ENCODE assay signal across 11 cellular contexts in the genomic region with DNA sequence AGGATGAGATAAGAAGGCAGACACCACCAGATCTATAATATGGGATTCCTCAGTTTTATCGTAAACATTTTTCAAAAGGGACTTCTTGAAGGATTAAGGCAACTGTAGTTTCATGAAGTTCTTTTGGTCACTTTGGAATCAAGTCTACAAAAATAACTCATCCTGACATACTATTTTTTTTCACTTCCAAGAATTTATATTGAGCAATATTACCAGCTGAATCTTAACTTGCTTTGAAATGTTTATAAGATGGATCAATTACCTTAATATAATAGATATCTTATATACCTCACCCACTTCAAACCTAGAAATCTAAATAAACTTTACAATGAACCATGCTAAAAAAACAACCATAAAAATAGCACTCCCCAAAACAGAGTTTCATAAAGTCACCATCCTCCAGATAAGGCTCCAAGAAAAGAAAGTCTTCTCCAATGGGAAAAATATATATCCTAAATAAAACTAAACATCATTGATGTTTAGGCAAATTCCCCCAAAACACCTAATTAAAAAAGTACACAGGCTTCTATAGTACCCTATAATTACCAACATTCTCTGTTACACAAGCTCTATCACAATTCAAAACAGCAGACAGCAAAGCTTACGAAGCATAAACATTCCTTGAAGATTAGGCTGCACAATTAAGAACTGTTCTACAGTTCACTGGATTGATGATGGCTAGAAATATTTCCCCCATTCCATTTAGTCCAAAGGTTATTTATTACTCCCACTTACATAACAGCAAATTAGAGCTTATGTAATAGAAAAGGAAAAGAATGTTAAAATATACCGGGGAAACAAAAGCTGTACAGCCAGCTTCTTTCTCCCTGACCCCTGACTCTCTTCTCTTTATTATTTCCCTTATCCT. TPM values are rescaled to one million over a fixed set of nuclear protein-coding genes. Genes with fewer than 3 reads are reported as not detected.
A peak's percentile ranks its signal among the peaks of the same experiment; 100 is the strongest.
DNase-seq lines count a peak whose midpoint lies in the region; ATAC-seq and TF ChIP-seq lines count a peak whose summit lies in the region.
"Had no signal": no experiment of that assay in that cellular context is flagged by ENCODE, and none has a peak within 500 bp of the region (broad histone marks: within the 10 kb centered on the region; RNA-seq: fewer than 3 reads in every experiment).

No MANE protein-coding gene starts in this region.

- peak overlapping the region; percentile 62 for H3K27ac ChIP-seq in left ventricle myocardium inferior (replicated peaks)
- peak overlapping the region; percentile 41 to 68 (median 56) for H3K27ac ChIP-seq in sigmoid colon
- H3K27ac ChIP-seq: C4-2B had no signal

- DNase-seq in Caki2 (ENCODE audit: low read depth) (peak; percentile 45), adipocyte (ENCODE audit: low read depth) (peak; percentile 63), left ventricle myocardium inferior (no peak), sigmoid colon (no peak), DMS153 treated with DMSO at 0.1 percent for 48 hours (lab: John Stamatoyannopoulos, UW; ENCODE audit: unreplicated experiment) (no peak), NCI-H69 (lab: John Stamatoyannopoulos, UW) (no peak), mucosa of gallbladder (ENCODE audit: low spot score) (no peak)
- DNase-seq: immature natural killer cell had no signal

- no peaks in the 10 kb centered on the region for H3K27me3 ChIP-seq in adipocyte (replicated peaks; ENCODE audit: control insufficient read depth, insufficient read depth, low read length)
- H3K27me3 ChIP-seq in left ventricle myocardium inferior (ENCODE audit: low read depth): no peaks in the 10 kb centered on the region
- H3K27me3 ChIP-seq in sigmoid colon: no peaks in the 10 kb centered on the region

- H3K4me3 ChIP-seq in adipocyte (ENCODE audit: low read length) (peak overlapping the region; percentile 52), left ventricle myocardium inferior (peak overlapping the region; percentile 11), sigmoid colon (no peak overlapping the region)

- intact Hi-C loops in left ventricle myocardium inferior (cut with micrococcal nuclease) (no loop called here), sigmoid colon (cut with DNase I) (no loop called here)

- in situ Hi-C loops in Caki2 (cut with HindIII; ENCODE audit: low pct_unique_long_range_greater_than_20kb, low sequenced_read_pairs): no loop called here

- H3K9me3 ChIP-seq in adipocyte (ENCODE audit: control insufficient read depth, low read length) (no peaks in the 10 kb centered on the region), left ventricle myocardium inferior (replicated peaks) (no peaks in the 10 kb centered on the region), sigmoid colon (no peaks in the 10 kb centered on the region)

- TF ChIP-seq EP300 in sigmoid colon (IDR thresholded peaks at IDR 0.05): no peak

- 49 to 62% methylated on average over 3 of the region's 3 CpGs for WGBS in sigmoid colon, 2 donors

- H3K4me1 ChIP-seq in adipocyte (ENCODE audit: control insufficient read depth, insufficient read depth, low read length): peaks cover 39% of the 10 kb centered on the region
- peaks cover 68% of the 10 kb centered on the region for H3K4me1 ChIP-seq in left ventricle myocardium inferior
- peaks cover 0 to 58% (median 52%) of the 10 kb centered on the region in 4 donors for H3K4me1 ChIP-seq in sigmoid colon

- H3K36me3 ChIP-seq in adipocyte (ENCODE audit: control insufficient read depth, insufficient read depth, low read length, severe bottlenecking) (no peaks in the 10 kb centered on the region), left ventricle myocardium inferior (no peaks in the 10 kb centered on the region), sigmoid colon (no peaks in the 10 kb centered on the region)

- no peak for ATAC-seq in HG03039 (IDR thresholded peaks at IDR 0.05; ENCODE audit: unreplicated experiment)
- ATAC-seq: activated T-helper 17 cell treated with anti-CD3 and anti-CD28 coated beads, Interleukin-2, amount 50 U/mL, for 72 hours had no signal

- no peak for TF ChIP-seq POLR2A in sigmoid colon (IDR thresholded peaks at IDR 0.05)

- TF ChIP-seq CTCF in left ventricle myocardium inferior (IDR thresholded peaks at IDR 0.05; ENCODE audit: borderline replicate concordance) (no peak), sigmoid colon (IDR thresholded peaks at IDR 0.05) (no peak)

- H3K9ac ChIP-seq in adipocyte (ENCODE audit: low read length): peak overlapping the region; percentile 52

RNA-seq across cellular contexts. Expression of a gene that starts 49.6 kb away (rescaled TPM):
- total RNA-seq in Caki2 (2014; rRNA removed; shearing (Covaris generic); ENCODE audit: low replicate concordance): 8.0 and 16.2 TPM in 2 replicates
- total RNA-seq in left ventricle myocardium inferior (33.7 TPM), sigmoid colon (10 to 100 TPM; 19.1 to 51.0 (median 29.4) TPM), mucosa of gallbladder (62.2 TPM)
- 10 to 100 TPM; 19.2 to 44.4 (median 26.4) TPM for polyA plus RNA-seq in sigmoid colon

Comparison
In these comparisons a context has a peak if more than half of its experiments do, and no peak if none do; other contexts are left out.
1. DNase-seq: peak in Caki2 (single experiment) and adipocyte (single experiment); none in left ventricle myocardium inferior (single experiment), sigmoid colon (single experiment), DMS153 treated with DMSO at 0.1 percent for 48 hours (single experiment), NCI-H69 (single experiment) and mucosa of gallbladder (single experiment).
2. H3K4me3 ChIP-seq: peak in adipocyte (single experiment) and left ventricle myocardium inferior (single experiment); none in sigmoid colon (0 of 4).